ENCODE assay signal across 8 cellular contexts in the genomic region with DNA sequence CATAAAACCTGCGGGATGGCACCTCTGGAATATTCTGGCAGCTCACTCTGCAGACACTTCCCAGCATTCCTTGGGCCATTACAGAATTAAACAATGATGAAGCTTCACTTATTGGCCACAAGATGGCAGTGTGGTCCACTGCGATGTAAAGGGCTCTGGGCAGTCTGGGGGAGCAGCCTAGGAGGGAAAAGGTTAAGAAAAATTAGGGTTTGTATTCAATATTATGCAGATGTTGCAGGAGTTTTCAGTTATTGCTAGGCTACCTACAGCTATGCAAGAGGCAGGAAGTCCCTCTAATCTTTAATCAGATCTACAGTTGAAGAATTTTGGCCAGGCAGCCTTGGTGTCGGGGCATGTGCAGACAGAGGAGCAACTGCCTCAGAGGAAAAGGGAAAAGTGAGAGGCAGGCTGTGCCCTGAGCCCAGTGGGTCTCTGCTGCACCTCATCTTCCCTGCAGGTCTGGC.
A peak's percentile ranks its signal among the peaks of the same experiment; 100 is the strongest.
DNase-seq lines count a peak whose midpoint lies in the region; ATAC-seq and TF ChIP-seq lines count a peak whose summit lies in the region.

No MANE protein-coding gene starts in this region.

- H3K4me2 ChIP-seq in PC-9, result peak overlapping the region; percentile 35

- 6% methylated on average over 3 of the region's 3 CpGs for WGBS in thymus

- peaks cover 10% of the 10 kb centered on the region for H3F3A ChIP-seq in PC-9 (ENCODE audit: insufficient read depth, low read depth)

- no peak for DNase-seq in Right ventricle myocardium inferior (ENCODE audit: missing footprints)
- DNase-seq in cardiac septum (ENCODE audit: low spot score), result no peak
- peak; percentile 28 to 45 for DNase-seq in HL-60 (ENCODE audit: low read depth in 1 of 2, low spot score in 1 of 2)
- peak; percentile 72 to 87 for DNase-seq in PC-9
- peak; percentile 40 for DNase-seq in central memory CD4-positive, alpha-beta T cell
- peak in 1 of 2 donors; percentile 39 for DNase-seq in left lung

- H3K79me2 ChIP-seq in PC-9 (ENCODE audit: low read depth), result no peaks in the 10 kb centered on the region

- H3K9me2 ChIP-seq in PC-9 (ENCODE audit: insufficient read depth), result no peaks in the 10 kb centered on the region

- H3K4me3 ChIP-seq in HL-60 (replicated peaks; ENCODE audit: insufficient read depth, low read length) (no peak overlapping the region), PC-9 (no peak overlapping the region), left lung (no peak overlapping the region), thymus (ENCODE audit: low read length) (no peak overlapping the region)

- no TSS peak for BruUV-seq in PC-9 (replicated peaks; lab: Mats Ljungman, UMichigan)

- H2AFZ ChIP-seq in PC-9, result peak overlapping the region; percentile 34; the same call in 1 of the 2 replicates

- peak; percentile 70 for ATAC-seq in Right ventricle myocardium inferior
- peak; percentile 94 for ATAC-seq in GM21528 (IDR thresholded peaks at IDR 0.05; ENCODE audit: low FRiP score, unreplicated experiment)
- ATAC-seq in left lung, result peak; percentile 98

- POLR2A ChIA-PET in PC-9 (lab: Charles Lee; ENCODE audit: unreplicated experiment), result interaction anchor here (0.6 kb wide), 1 partner anchor 8 kb away, joined by 6 read pairs; no protein-coding TSS in a partner anchor

- H3K27me3 ChIP-seq in HL-60 (ENCODE audit: insufficient read depth, poor library complexity, severe bottlenecking), result no peaks in the 10 kb centered on the region
- H3K27me3 ChIP-seq in PC-9 (ENCODE audit: insufficient read depth, low read depth), result no peaks in the 10 kb centered on the region
- no peaks in the 10 kb centered on the region for H3K27me3 ChIP-seq in left lung
- no peaks in the 10 kb centered on the region for H3K27me3 ChIP-seq in thymus (ENCODE audit: control insufficient read depth, insufficient read depth)

- no peak overlapping the region for H3K27ac ChIP-seq in HL-60 (replicated peaks)
- H3K27ac ChIP-seq in PC-9, result peak overlapping the region; percentile 79
- H3K27ac ChIP-seq in left lung, result no peak overlapping the region
- H3K27ac ChIP-seq in thymus (ENCODE audit: low read depth), result peak overlapping the region; percentile 8

- TF ChIP-seq CTCF in HL-60 (IDR thresholded peaks at IDR 0.05; ENCODE audit: insufficient read depth, low read length) (peak; percentile 66), PC-9 (conservative IDR thresholded peaks at IDR 0.05) (peak; percentile 97), left lung (IDR thresholded peaks at IDR 0.05) (peak; percentile 68 to 71)

- CTCF ChIA-PET in PC-9 (lab: Charles Lee), result interaction anchor here (0.7 to 2.4 kb wide), 13 partner anchors 9 to 540 kb away, joined by 3 to 14 read pairs (median 3); no protein-coding TSS in a partner anchor

- peaks cover 48% of the 10 kb centered on the region for H3K4me1 ChIP-seq in PC-9 (replicated peaks; ENCODE audit: insufficient read depth)
- H3K4me1 ChIP-seq in left lung, result peaks cover 0 to 4% of the 10 kb centered on the region in 2 donors
- H3K4me1 ChIP-seq in thymus (ENCODE audit: control insufficient read depth, insufficient read depth, low read length), result peaks cover 12% of the 10 kb centered on the region

- H3K9me3 ChIP-seq in PC-9 (ENCODE audit: insufficient read depth, low read depth), result no peaks in the 10 kb centered on the region
- no peaks in the 10 kb centered on the region for H3K9me3 ChIP-seq in left lung
- H3K9me3 ChIP-seq in thymus (ENCODE audit: control insufficient read depth), result no peaks in the 10 kb centered on the region

- H4K20me1 ChIP-seq in PC-9 (ENCODE audit: insufficient read depth), result no peaks in the 10 kb centered on the region

- H3K36me3 ChIP-seq in PC-9 (ENCODE audit: low read depth) (no peaks in the 10 kb centered on the region), left lung (no peaks in the 10 kb centered on the region), thymus (ENCODE audit: control insufficient read depth, insufficient read depth) (no peaks in the 10 kb centered on the region)

- intact Hi-C loops in Right ventricle myocardium inferior (cut with DNase I) (no loop called here), cardiac septum (cut with DNase I) (no loop called here), PC-9 (cut with micrococcal nuclease; ENCODE audit: unreplicated experiment) (loop anchor here (1.0 to 5.0 kb wide), 11 partner anchors 19 to 491 kb away; no protein-coding TSS in a partner anchor), left lung (cut with DNase I) (no loop called here)

Comparison
In these comparisons a context has a peak if more than half of its experiments do, and no peak if none do; other contexts are left out.
1. DNase-seq: peak in HL-60 (2 of 2), PC-9 (2 of 2) and central memory CD4-positive, alpha-beta T cell (single experiment); none in Right ventricle myocardium inferior (single experiment) and cardiac septum (single experiment).
2. H3K27ac ChIP-seq: peak in PC-9 (single experiment) and thymus (single experiment); none in HL-60 (single experiment) and left lung (0 of 2).
3. Peak in every context shown above with its lines, with median percentiles within 50 percentile points of each other: ATAC-seq and CTCF ChIP-seq.